In the genomic region with DNA sequence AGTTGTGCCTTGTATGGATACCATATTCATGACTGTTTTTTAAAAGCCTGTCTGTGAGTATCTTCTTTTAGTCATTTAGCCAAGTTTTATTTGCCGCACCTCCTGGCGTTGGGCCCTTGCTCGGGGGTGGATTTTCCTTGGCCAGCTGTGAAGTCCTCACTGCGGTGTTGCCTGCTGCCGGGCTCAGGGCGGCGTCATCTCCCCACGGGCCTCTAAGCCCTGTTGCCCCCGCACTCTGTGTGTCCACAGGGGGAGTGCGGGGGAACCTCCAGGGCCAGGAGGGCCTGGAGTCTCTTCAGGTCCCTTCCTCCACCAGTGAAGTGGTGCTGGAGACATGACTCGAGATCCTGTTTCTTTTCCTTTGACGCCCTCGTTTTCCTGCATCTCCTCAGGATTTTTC, we compare ENCODE assay signal across 14 cellular contexts.
DNase-seq lines count a peak whose midpoint lies in the region; ATAC-seq and TF ChIP-seq lines count a peak whose summit lies in the region.
"Had no signal": no experiment of that assay in that cellular context is flagged by ENCODE, and none has a peak within 500 bp of the region (broad histone marks: within the 10 kb centered on the region; RNA-seq: fewer than 3 reads in every experiment).

No MANE protein-coding gene starts in this region.

- H3K4me3 ChIP-seq in AG10803 (ENCODE audit: low read length) (no peak overlapping the region), fibroblast of villous mesenchyme (ENCODE audit: low read depth, low read length) (no peak overlapping the region)

- peak; percentile 94 for ATAC-seq in omental fat pad (ENCODE audit: low FRiP score)
- ATAC-seq in GM19035 (IDR thresholded peaks at IDR 0.05; ENCODE audit: unreplicated experiment): no peak
- ATAC-seq in left colon: no peak
- ATAC-seq in GM19467 (IDR thresholded peaks at IDR 0.05; ENCODE audit: unreplicated experiment): no peak
- ATAC-seq: naive thymus-derived CD8-positive, alpha-beta T cell; stimulated activated naive CD8-positive, alpha-beta T cell treated with anti-CD3 and anti-CD28 coated beads, Interleukin-15, amount 100 ng/mL, for 72 hours had no signal

- TF ChIP-seq CTCF in AG10803 (conservative IDR thresholded peaks at IDR 0.05; ENCODE audit: low read length) (peak; percentile 13; the same call in 1 of the 2 replicates), fibroblast of villous mesenchyme (IDR thresholded peaks at IDR 0.05; ENCODE audit: insufficient read depth, low read depth, low read length) (no peak), omental fat pad (IDR thresholded peaks at IDR 0.05) (no peak)

- DNase-seq in AG10803 (ENCODE audit: low read depth) (peak; percentile 69), NCI-H1092 treated with DMSO at 0.1 percent for 48 hours (lab: John Stamatoyannopoulos, UW) (peak; percentile 27), fibroblast of villous mesenchyme (ENCODE audit: low read depth) (peak; percentile 73), omental fat pad (ENCODE audit: low spot score) (peak; percentile 33), NCI-H510A (lab: John Stamatoyannopoulos, UW) (no peak), left colon (no peak)
- DNase-seq: activated CD8-positive, alpha-beta memory T cell treated with anti-CD3 and anti-CD28 coated beads for 24 hours; activated naive CD8-positive, alpha-beta T cell treated with anti-CD3 and anti-CD28 coated beads for 36 hours; naive thymus-derived CD8-positive, alpha-beta T cell; stimulated activated CD4-positive, alpha-beta T cell treated with anti-CD3 and anti-CD28 coated beads, Interleukin-2, amount 100 ng/mL, for 48 hours; stimulated activated naive CD8-positive, alpha-beta T cell treated with anti-CD3 and anti-CD28 coated beads, Interleukin-15, amount 100 ng/mL, for 72 hours; T-helper 2 cell had no signal

- intact Hi-C loops in left colon (cut with DNase I, micrococcal nuclease): no loop called here

Comparison
In these comparisons a context has a peak if more than half of its experiments do, and no peak if none do; other contexts are left out.
1. DNase-seq: peak in AG10803 (single experiment), NCI-H1092 treated with DMSO at 0.1 percent for 48 hours (single experiment), fibroblast of villous mesenchyme (single experiment) and omental fat pad (single experiment); none in NCI-H510A (single experiment) and left colon (0 of 2).